ENCODE assay signal across 24 cellular contexts in the genomic region with DNA sequence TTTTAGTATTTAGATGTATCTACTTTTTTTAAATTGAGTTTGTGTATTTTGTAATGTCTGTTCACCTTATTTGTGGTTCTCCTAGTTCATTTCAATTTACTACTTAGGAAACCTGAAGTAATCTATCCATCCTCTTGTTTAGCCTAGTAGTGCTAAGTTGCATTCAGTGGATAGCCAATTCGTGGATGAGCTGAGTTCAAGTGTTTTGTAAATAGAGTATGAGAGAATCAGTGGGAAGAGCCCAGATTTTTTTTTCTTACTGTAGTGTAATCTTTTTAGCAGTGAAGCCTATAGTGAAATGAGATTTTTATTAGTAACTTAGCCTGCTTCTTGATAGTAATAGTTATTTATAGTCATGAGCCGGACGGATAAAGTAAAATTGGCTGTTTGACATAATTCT. TPM values are rescaled to one million over a fixed set of nuclear protein-coding genes. Genes with fewer than 3 reads are reported as not detected.
DNase-seq lines count a peak whose midpoint lies in the region; ATAC-seq and TF ChIP-seq lines count a peak whose summit lies in the region.
"Had no signal": no experiment of that assay in that cellular context is flagged by ENCODE, and none has a peak within 500 bp of the region (broad histone marks: within the 10 kb centered on the region; RNA-seq: fewer than 3 reads in every experiment).

No MANE protein-coding gene starts in this region.

- no peak overlapping the region for H3K4me3 ChIP-seq in BLaER1
- H3K4me3 ChIP-seq: adrenal gland, cardiac muscle cell, SJSA1, stomach had no signal

- no peaks in the 10 kb centered on the region for H3K9me3 ChIP-seq in BLaER1
- H3K9me3 ChIP-seq: adrenal gland, SJSA1, stomach had no signal

- no peak overlapping the region for H3K9ac ChIP-seq in BLaER1

- TF ChIP-seq CTCF in glutamatergic neuron (IDR thresholded peaks at IDR 0.05; ENCODE audit: partially characterized antibody, unreplicated experiment) (no peak), GM13977 (IDR thresholded peaks at IDR 0.05; ENCODE audit: extremely low read depth, insufficient read depth, missing control alignments) (no peak)

- DNase-seq in DMS53 treated with DMSO at 0.1 percent for 48 hours (lab: John Stamatoyannopoulos, UW; ENCODE audit: unreplicated experiment) (peak; percentile 85), NCI-H345 (lab: John Stamatoyannopoulos, UW) (peak; percentile 66), immature natural killer cell (no peak), G401 (ENCODE audit: low spot score) (no peak), glutamatergic neuron (no peak), GM13977 (ENCODE audit: low spot score) (no peak)
- DNase-seq: activated CD8-positive, alpha-beta memory T cell treated with anti-CD3 and anti-CD28 coated beads for 24 hours; adrenal gland; Calu3; foreskin melanocyte; GDM1; H7; kidney glomerular epithelial cell; mesenchymal stem cell; NCI-H1694 treated with DMSO at 0.1 percent for 48 hours; NCI-H526 treated with DMSO at 0.1 percent for 48 hours; nephron progenitor cell; stomach; trophoblast cell had no signal

- peaks cover 34% of the 10 kb centered on the region for H3K4me1 ChIP-seq in BLaER1
- H3K4me1 ChIP-seq: adrenal gland, SJSA1 had no signal

- H3K36me3 ChIP-seq in BLaER1, result no peaks in the 10 kb centered on the region
- H3K36me3 ChIP-seq: adrenal gland, cardiac muscle cell, SJSA1, stomach had no signal

- ATAC-seq in HG03378 (IDR thresholded peaks at IDR 0.05; ENCODE audit: unreplicated experiment), result no peak

- no peak overlapping the region for H3K27ac ChIP-seq in BLaER1
- H3K27ac ChIP-seq: adrenal gland, cardiac muscle cell, SJSA1, stomach had no signal

- no peaks in the 10 kb centered on the region for H3K9me3 Mint-ChIP-seq in immature natural killer cell
- H3K9me3 Mint-ChIP-seq in glutamatergic neuron (ENCODE audit: unreplicated experiment), result no peaks in the 10 kb centered on the region
- H3K9me3 Mint-ChIP-seq: activated T-helper 2 cell treated with anti-CD3 and anti-CD28 coated beads, Interferon-gamma antibody, Interleukin-2, Interleukin-4, amounts not matched to agents 10 μg/mL and 5 μg/mL and 100 μg/mL, durations not matched to agents 14 hours and 24 hours and 36 hours had no signal

- H3K27me3 Mint-ChIP-seq in immature natural killer cell (ENCODE audit: low read depth in 3 of 3), result peaks cover 0 to 2% (median 0%) of the 10 kb centered on the region in 3 donors
- H3K27me3 Mint-ChIP-seq in glutamatergic neuron (ENCODE audit: unreplicated experiment), result peaks cover 1% of the 10 kb centered on the region

- no peaks in the 10 kb centered on the region for H3K36me3 Mint-ChIP-seq in immature natural killer cell
- H3K36me3 Mint-ChIP-seq in glutamatergic neuron (ENCODE audit: unreplicated experiment), result no peaks in the 10 kb centered on the region

- H3K4me2 ChIP-seq in BLaER1, result peak overlapping the region; percentile 30

- H3K4me3 Mint-ChIP-seq in immature natural killer cell (peak overlapping the region in 3 of 5 donors; percentile 7 to 74 (median 35)), glutamatergic neuron (ENCODE audit: unreplicated experiment) (no peak overlapping the region)
- H3K4me3 Mint-ChIP-seq: nephron progenitor cell had no signal

- H3K27me3 ChIP-seq in BLaER1, result no peaks in the 10 kb centered on the region
- H3K27me3 ChIP-seq: adrenal gland, cardiac muscle cell, SJSA1, stomach had no signal

- peaks cover 49 to 75% of the 10 kb centered on the region in 2 donors for H3K4me1 Mint-ChIP-seq in immature natural killer cell
- H3K4me1 Mint-ChIP-seq in glutamatergic neuron (ENCODE audit: low read depth, unreplicated experiment), result peaks cover 7% of the 10 kb centered on the region

- peaks cover 98% of the 10 kb centered on the region for H4K20me1 ChIP-seq in BLaER1

- in situ Hi-C loops in G401 (cut with HindIII; ENCODE audit: low sequenced_read_pairs), result no loop called here
- in situ Hi-C loops in GM13977 (cut with MboI; ENCODE audit: low pct_unique_long_range_greater_than_20kb, low sequenced_read_pairs, unreplicated experiment), result no loop called here

- H3K27ac Mint-ChIP-seq in immature natural killer cell (peak overlapping the region in 3 of 6 donors; percentile 28 to 81 (median 77)), glutamatergic neuron (ENCODE audit: unreplicated experiment) (no peak overlapping the region)
- H3K27ac Mint-ChIP-seq: activated T-helper 2 cell treated with anti-CD3 and anti-CD28 coated beads, Interferon-gamma antibody, Interleukin-2, Interleukin-4, amounts not matched to agents 10 μg/mL and 5 μg/mL and 100 μg/mL, durations not matched to agents 14 hours and 24 hours and 36 hours had no signal

RNA-seq across cellular contexts. Expression of a gene that starts 21.7 kb away (rescaled TPM):
- 10 to 100 TPM; 40.2 to 62.1 (median 52.5) TPM for polyA plus RNA-seq in immature natural killer cell
- total RNA-seq in G401 (2014; rRNA removed; shearing (Covaris generic)), result 56.7 and 76.4 TPM in 2 replicates
- 49.0 TPM for total RNA-seq in glutamatergic neuron (ENCODE audit: unreplicated experiment)

Comparison
In these comparisons a context has a peak if more than half of its experiments do, and no peak if none do; other contexts are left out.
1. DNase-seq: peak in DMS53 treated with DMSO at 0.1 percent for 48 hours (single experiment) and NCI-H345 (single experiment); none in immature natural killer cell (0 of 3), G401 (single experiment), glutamatergic neuron (single experiment) and GM13977 (single experiment).